8 cellular contexts compared by ENCODE assay signal in genomic region chr11:117877120-117877784, GRCh38. TPM values are rescaled to one million over a fixed set of nuclear protein-coding genes. Genes with fewer than 3 reads are reported as not detected.
A peak's percentile ranks its signal among the peaks of the same experiment; 100 is the strongest.
DNase-seq lines count a peak whose midpoint lies in the region; ATAC-seq and TF ChIP-seq lines count a peak whose summit lies in the region.

No MANE protein-coding gene starts in this region.

- peaks cover 57 to 80% (median 76%) of the 10 kb centered on the region in 11 experiments for H3K27me3 ChIP-seq in BLaER1 treated with 17β-estradiol and CSF1 and Interleukin-3, amounts not matched to agents 10 nM and 100 nM
- H3K27me3 ChIP-seq in esophagus (ENCODE audit: control insufficient read depth in 1 of 2, insufficient read depth in 2 of 2, low read length in 2 of 2), result peaks cover 0 to 5% of the 10 kb centered on the region in 2 donors
- no peaks in the 10 kb centered on the region for H3K27me3 ChIP-seq in neural cell (ENCODE audit: insufficient read depth, low read depth, low read length)

- peaks cover 0 to 27% (median 0%) of the 10 kb centered on the region in 11 experiments; a peak in 8 of 22 replicates for H4K20me1 ChIP-seq in BLaER1 treated with 17β-estradiol and CSF1 and Interleukin-3, amounts not matched to agents 10 nM and 100 nM
- no peaks in the 10 kb centered on the region for H4K20me1 ChIP-seq in neural cell (ENCODE audit: insufficient read depth)

- H3K79me2 ChIP-seq in neural cell (replicated peaks; ENCODE audit: insufficient read depth, low read length), result peaks cover 46% of the 10 kb centered on the region

- no peak overlapping the region; a peak in 1 of 22 replicates for H3K9ac ChIP-seq in BLaER1 treated with 17β-estradiol and CSF1 and Interleukin-3, amounts not matched to agents 10 nM and 100 nM
- H3K9ac ChIP-seq in neural cell (ENCODE audit: low read length), result peak overlapping the region; percentile 97

- no peak overlapping the region for H2AFZ ChIP-seq in neural cell (ENCODE audit: low read depth, low read length)

- no peaks in the 10 kb centered on the region for H3F3A ChIP-seq in neural cell (ENCODE audit: insufficient read depth, low read length, poor library complexity, severe bottlenecking)

- peaks cover 32 to 45% (median 39%) of the 10 kb centered on the region in 10 experiments; a peak in 19 of 20 replicates for H3K4me1 ChIP-seq in BLaER1 treated with 17β-estradiol and CSF1 and Interleukin-3, amounts not matched to agents 10 nM and 100 nM
- peaks cover 10 to 14% of the 10 kb centered on the region in 2 donors for H3K4me1 ChIP-seq in esophagus (ENCODE audit: control insufficient read depth in 2 of 2, insufficient read depth in 2 of 2, low read length in 1 of 2)

- H3K4me3 ChIP-seq in BLaER1 treated with 17β-estradiol and CSF1 and Interleukin-3, amounts not matched to agents 10 nM and 100 nM, result peak overlapping the region in 5 of 10 experiments; percentile 44 to 59 (median 49); a peak in 7 of 20 replicates
- H3K4me3 ChIP-seq in esophagus (ENCODE audit: low read depth in 1 of 2, low read length in 2 of 2), result peak overlapping the region in 1 of 2 donors; percentile 52
- H3K4me3 ChIP-seq in neural cell (ENCODE audit: low read length), result peak overlapping the region; percentile 70

- TF ChIP-seq RAD21 in neural cell (conservative IDR thresholded peaks at IDR 0.05), result no peak

- no peak for TF ChIP-seq EP300 in neural cell (conservative IDR thresholded peaks at IDR 0.05; ENCODE audit: poor library complexity, severe bottlenecking)

- 38 to 50% methylated on average over 12 of the region's 12 CpGs for WGBS in esophagus, 2 donors

- H3K9me2 ChIP-seq in neural cell (ENCODE audit: insufficient read depth, low read length), result no peaks in the 10 kb centered on the region

- H3K9me3 ChIP-seq in BLaER1 treated with 17β-estradiol and CSF1 and Interleukin-3, amounts not matched to agents 10 nM and 100 nM (replicated peaks in 1 of 11), result no peaks in the 10 kb centered on the region
- H3K9me3 ChIP-seq in esophagus (ENCODE audit: control insufficient read depth in 2 of 2, insufficient read depth in 1 of 2, low read depth in 1 of 2, low read length in 1 of 2), result no peaks in the 10 kb centered on the region
- H3K9me3 ChIP-seq in neural cell (ENCODE audit: low read length), result no peaks in the 10 kb centered on the region

- ATAC-seq in GM21737 (IDR thresholded peaks at IDR 0.05; ENCODE audit: unreplicated experiment) (no peak), GM18858 (IDR thresholded peaks at IDR 0.05; ENCODE audit: unreplicated experiment) (no peak)

- peak; percentile 22 for TF ChIP-seq CTCF in neural cell (IDR thresholded peaks at IDR 0.05; ENCODE audit: poor library complexity, severe bottlenecking)

- H3K27ac ChIP-seq in BLaER1 treated with 17β-estradiol and CSF1 and Interleukin-3, amounts not matched to agents 10 nM and 100 nM, result no peak overlapping the region
- H3K27ac ChIP-seq in esophagus (ENCODE audit: low read depth in 2 of 2, low read length in 1 of 2) (peak overlapping the region; percentile 36 to 68), neural cell (ENCODE audit: low read length) (peak overlapping the region; percentile 99)

- H3K36me3 ChIP-seq in BLaER1 treated with 17β-estradiol and CSF1 and Interleukin-3, amounts not matched to agents 10 nM and 100 nM, result no peaks in the 10 kb centered on the region
- no peaks in the 10 kb centered on the region for H3K36me3 ChIP-seq in esophagus (ENCODE audit: control insufficient read depth in 2 of 2, insufficient read depth in 2 of 2, low read length in 1 of 2)
- H3K36me3 ChIP-seq in neural cell (ENCODE audit: insufficient read depth, low read length), result no peaks in the 10 kb centered on the region

- DNase-seq in NCI-H2196 (lab: John Stamatoyannopoulos, UW; ENCODE audit: unreplicated experiment) (peak; percentile 49), Ammon's horn (ENCODE audit: low spot score) (no peak), germinal center (ENCODE audit: low spot score) (no peak)

- peak overlapping the region; percentile 65 to 91 (median 77); a peak in 20 of 22 replicates for H3K4me2 ChIP-seq in BLaER1 treated with 17β-estradiol and CSF1 and Interleukin-3, amounts not matched to agents 10 nM and 100 nM
- peak overlapping the region; percentile 37 for H3K4me2 ChIP-seq in neural cell (ENCODE audit: low read length)

TF ChIP-seq in neural cell, 6 proteins besides CTCF, POLR2A, EP300 and RAD21:
- TF ChIP-seq REST (IDR thresholded peaks at IDR 0.05; ENCODE audit: borderline replicate concordance), result no peak
- peak; percentile 6 for TF ChIP-seq SMC3 (conservative IDR thresholded peaks at IDR 0.05; ENCODE audit: poor library complexity)
- TF ChIP-seq MXI1 (conservative IDR thresholded peaks at IDR 0.05; ENCODE audit: poor library complexity, severe bottlenecking), result peak; percentile 4

RNA-seq across cellular contexts. Expression of gene FXYD6, which starts 0.8 kb away (rescaled TPM):
- 1 to 10 TPM; 3.4 to 7.0 TPM for polyA plus RNA-seq in esophagus
- 218 and 259 TPM in 2 replicates for polyA plus RNA-seq in neural cell
- 169 and 170 TPM in 2 replicates for polyA minus RNA-seq in neural cell

RNA-seq across cellular contexts. Expression of gene TMPRSS13, which starts 52.0 kb away (rescaled TPM):
- polyA plus RNA-seq in esophagus (10 to 100 TPM; 13.5 to 16.7 TPM), neural cell (not detected in 2 replicates)
- not detected in 2 replicates for polyA minus RNA-seq in neural cell

RNA-seq across cellular contexts. Expression of gene FXYD2, which starts 52.7 kb away (rescaled TPM):
- 1 to 10 TPM in 1 of 2 donors, under 1 TPM in 1; 0.75 to 1.0 TPM for polyA plus RNA-seq in esophagus
- 1.9 and 4.8 TPM in 2 replicates for polyA plus RNA-seq in neural cell
- 2.9 and 3.4 TPM in 2 replicates for polyA minus RNA-seq in neural cell

Comparison
In these comparisons a context has a peak if more than half of its experiments do, and no peak if none do; other contexts are left out.
1. H3K27ac ChIP-seq: peak in esophagus (2 of 2) and neural cell (single experiment); none in BLaER1 treated with 17β-estradiol and CSF1 and Interleukin-3, amounts not matched to agents 10 nM and 100 nM (0 of 11).
2. RNA of gene FXYD6, which starts 0.8 kb away (polyA plus RNA-seq): 218 to 259 TPM in neural cell; 3.4 to 7.0 TPM in esophagus; every median in the first group is over 10 times any median in the second.
3. RNA of gene TMPRSS13, which starts 52.0 kb away (polyA plus RNA-seq): 13.5 to 16.7 TPM in esophagus; not detected in neural cell; every median in the first group is over 10 times any median in the second.